Comparison of ENCODE assay signal across 18 cellular contexts in the genomic region with DNA sequence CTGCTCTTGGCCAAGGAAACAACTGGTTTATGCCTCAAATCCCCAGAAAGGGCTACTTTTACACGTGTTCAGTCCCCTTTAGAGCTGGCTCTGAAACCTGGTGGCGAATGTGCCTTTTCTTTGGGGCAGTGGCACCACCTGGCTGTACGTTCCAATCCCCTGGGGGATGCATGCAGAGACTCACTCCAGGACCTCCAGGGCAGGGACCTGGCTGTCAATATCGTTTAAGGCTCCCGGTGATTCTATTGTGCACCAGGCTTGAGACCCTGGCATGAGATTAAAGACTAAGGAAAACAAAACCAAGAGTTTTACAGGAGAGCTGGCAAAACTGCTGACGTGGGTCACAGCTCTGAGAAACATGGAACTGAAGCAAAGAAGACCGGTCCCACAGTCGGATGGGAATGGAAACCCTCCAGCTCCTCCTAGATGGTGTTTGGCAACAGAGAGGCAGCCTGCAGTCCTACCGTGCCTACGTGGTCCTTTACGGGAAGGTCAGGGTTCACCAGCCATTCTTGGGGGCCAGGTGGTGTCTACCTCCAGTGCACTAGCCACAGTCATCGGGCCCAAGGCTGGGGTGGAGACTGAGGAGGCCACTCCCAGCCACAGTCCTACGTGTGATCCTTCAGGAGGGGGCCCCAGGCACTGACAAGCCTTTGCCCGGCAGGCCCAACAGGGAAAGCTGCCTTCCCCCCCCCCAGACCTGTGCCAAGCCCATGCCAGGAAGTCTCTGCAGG.
DNase-seq lines count a peak whose midpoint lies in the region; ATAC-seq and TF ChIP-seq lines count a peak whose summit lies in the region.
"Had no signal": no experiment of that assay in that cellular context is flagged by ENCODE, and none has a peak within 500 bp of the region (broad histone marks: within the 10 kb centered on the region; RNA-seq: fewer than 3 reads in every experiment).

No MANE protein-coding gene starts in this region.

- H3K4me1 ChIP-seq in BLaER1 (peaks cover 54% of the 10 kb centered on the region), neuronal stem cell (ENCODE audit: control insufficient read depth in 2 of 2, insufficient read depth in 1 of 2, low read depth in 1 of 2, low read length in 2 of 2) (peaks cover 0 to 8% of the 10 kb centered on the region in 2 donors)

- H3K36me3 ChIP-seq in BLaER1 (no peaks in the 10 kb centered on the region), H7 (replicated peaks; ENCODE audit: control insufficient read depth, insufficient read depth, low read length) (no peaks in the 10 kb centered on the region), WERI-Rb-1 (no peaks in the 10 kb centered on the region), neuronal stem cell (replicated peaks in 1 of 2; ENCODE audit: control insufficient read depth in 2 of 2, insufficient read depth in 2 of 2, low read length in 2 of 2) (no peaks in the 10 kb centered on the region)

- peak overlapping the region; percentile 36; the same call in 1 of the 2 replicates for H3K9ac ChIP-seq in BLaER1
- H3K9ac ChIP-seq in neuronal stem cell (ENCODE audit: low read depth, low read length, poor library complexity): no peak overlapping the region

- H2BK15ac ChIP-seq in neuronal stem cell (ENCODE audit: low read length): no peak overlapping the region

- H3K9me3 Mint-ChIP-seq in activated T-helper 17 cell treated with anti-CD3 and anti-CD28 coated beads, Interleukin-2, amount 50 U/mL, for 72 hours: no peaks in the 10 kb centered on the region
- H3K9me3 Mint-ChIP-seq: activated naive CD8-positive, alpha-beta T cell treated with anti-CD3 and anti-CD28 coated beads, Interleukin-2, amount 50 U/mL, for 24 hours; IgD-negative memory B cell had no signal

- ATAC-seq in HG03159 (IDR thresholded peaks at IDR 0.05; ENCODE audit: unreplicated experiment) (no peak), HG02763 (IDR thresholded peaks at IDR 0.05; ENCODE audit: unreplicated experiment) (no peak)
- ATAC-seq in activated T-helper 17 cell treated with anti-CD3 and anti-CD28 coated beads, Interleukin-2, amount 50 U/mL, for 72 hours (replicated peaks): no peak
- ATAC-seq: activated naive CD8-positive, alpha-beta T cell treated with anti-CD3 and anti-CD28 coated beads, Interleukin-2, amount 50 U/mL, for 24 hours; naive thymus-derived CD4-positive, alpha-beta T cell had no signal

- H3K14ac ChIP-seq in neuronal stem cell (ENCODE audit: low read length): no peak overlapping the region

- peak; percentile 6; the same call in 1 of the 2 replicates for TF ChIP-seq CTCF in WERI-Rb-1 (IDR thresholded peaks at IDR 0.05; ENCODE audit: low read depth, low read length)

- H3K4me3 ChIP-seq in BLaER1 (no peak overlapping the region), H7 (ENCODE audit: insufficient read depth, low read depth, low read length) (no peak overlapping the region), WERI-Rb-1 (ENCODE audit: low read depth, low read length) (no peak overlapping the region), neuronal stem cell (ENCODE audit: low read length in 2 of 2) (no peak overlapping the region)

- peak; percentile 25 for DNase-seq in H7
- no peak for DNase-seq in WERI-Rb-1
- DNase-seq in neuronal stem cell (ENCODE audit: low spot score): no peak
- DNase-seq: activated CD4-positive, alpha-beta T cell treated with anti-CD3 and anti-CD28 coated beads, Interleukin-2, amount 50 U/mL, for 48 hours; activated gamma-delta T cell; activated naive CD8-positive, alpha-beta T cell treated with anti-CD3 and anti-CD28 coated beads, Interleukin-2, amount 50 U/mL, for 24 hours; midbrain; naive thymus-derived CD4-positive, alpha-beta T cell; NCI-H1048; NCI-H1694 treated with DMSO at 0.1 percent for 48 hours; occipital lobe; T-helper 1 cell; trophoblast cell had no signal

- WGBS in neuronal stem cell (ENCODE audit: extremely low coverage in 2 of 2, insufficient read length in 2 of 2, insufficient replicate concordance in 1 of 2), 2 donors: no CpG with 5 or more reads among the region's 14 CpGs

- H4K91ac ChIP-seq in neuronal stem cell (ENCODE audit: low read depth, low read length, poor library complexity): peak overlapping the region; percentile 13

- no peaks in the 10 kb centered on the region for H4K20me1 ChIP-seq in BLaER1

- H3K23ac ChIP-seq in neuronal stem cell (ENCODE audit: low read depth, low read length, poor library complexity): no peak overlapping the region

- no peaks in the 10 kb centered on the region for H3K4me1 Mint-ChIP-seq in activated T-helper 17 cell treated with anti-CD3 and anti-CD28 coated beads, Interleukin-2, amount 50 U/mL, for 72 hours

- H3K27ac ChIP-seq in BLaER1 (peak overlapping the region; percentile 60), WERI-Rb-1 (no peak overlapping the region), neuronal stem cell (replicated peaks; ENCODE audit: low read length) (no peak overlapping the region)

- no peak overlapping the region for H3K4ac ChIP-seq in neuronal stem cell (ENCODE audit: low read length)

- no peaks in the 10 kb centered on the region for H3K9me3 ChIP-seq in BLaER1
- no peaks in the 10 kb centered on the region for H3K9me3 ChIP-seq in WERI-Rb-1 (ENCODE audit: severe bottlenecking)
- H3K9me3 ChIP-seq in neuronal stem cell (replicated peaks in 1 of 2; ENCODE audit: control insufficient read depth in 2 of 2, insufficient read depth in 1 of 2, low read depth in 1 of 2, low read length in 2 of 2): no peaks in the 10 kb centered on the region

- H3K27me3 ChIP-seq in BLaER1 (no peaks in the 10 kb centered on the region), H7 (ENCODE audit: control insufficient read depth, insufficient read depth, low read length) (no peaks in the 10 kb centered on the region), WERI-Rb-1 (ENCODE audit: insufficient read depth, low read depth, severe bottlenecking) (no peaks in the 10 kb centered on the region), neuronal stem cell (ENCODE audit: control insufficient read depth in 3 of 3, insufficient read depth in 3 of 3, low read depth in 1 of 3, low read length in 3 of 3) (peaks cover 0 to 3% (median 0%) of the 10 kb centered on the region in 3 experiments)

- peaks cover 17% of the 10 kb centered on the region for H3K27me3 Mint-ChIP-seq in activated T-helper 17 cell treated with anti-CD3 and anti-CD28 coated beads, Interleukin-2, amount 50 U/mL, for 72 hours
- H3K27me3 Mint-ChIP-seq: IgD-negative memory B cell had no signal

- H3K4me2 ChIP-seq in BLaER1 (peak overlapping the region; percentile 79), neuronal stem cell (ENCODE audit: insufficient read depth, low read length, poor library complexity, severe bottlenecking) (no peak overlapping the region)

- H2BK5ac ChIP-seq in neuronal stem cell (ENCODE audit: low read length): peak overlapping the region; percentile 31

- peak overlapping the region; percentile 92 for H2AK5ac ChIP-seq in neuronal stem cell (ENCODE audit: low read depth, low read length)

- H4K8ac ChIP-seq in neuronal stem cell (ENCODE audit: low read depth, low read length): peak overlapping the region; percentile 95

- H2BK120ac ChIP-seq in neuronal stem cell (ENCODE audit: low read depth, low read length): peak overlapping the region; percentile 38

- no peak overlapping the region for H3K27ac Mint-ChIP-seq in activated T-helper 17 cell treated with anti-CD3 and anti-CD28 coated beads, Interleukin-2, amount 50 U/mL, for 72 hours
- H3K27ac Mint-ChIP-seq: activated naive CD8-positive, alpha-beta T cell treated with anti-CD3 and anti-CD28 coated beads, Interleukin-2, amount 50 U/mL, for 24 hours; IgD-negative memory B cell; naive thymus-derived CD4-positive, alpha-beta T cell had no signal

- no peaks in the 10 kb centered on the region for H3K79me1 ChIP-seq in neuronal stem cell (ENCODE audit: low read depth, low read length)

- H2BK12ac ChIP-seq in neuronal stem cell (ENCODE audit: low read length): peak overlapping the region; percentile 50

- no peak overlapping the region for H3K4me3 Mint-ChIP-seq in activated T-helper 17 cell treated with anti-CD3 and anti-CD28 coated beads, Interleukin-2, amount 50 U/mL, for 72 hours
- H3K4me3 Mint-ChIP-seq: activated naive CD8-positive, alpha-beta T cell treated with anti-CD3 and anti-CD28 coated beads, Interleukin-2, amount 50 U/mL, for 24 hours; naive thymus-derived CD4-positive, alpha-beta T cell had no signal

- H3K18ac ChIP-seq in neuronal stem cell (ENCODE audit: low read length): peak overlapping the region; percentile 74

- no peak overlapping the region for H2AFZ ChIP-seq in neuronal stem cell (ENCODE audit: low read length)

- H3K36me3 Mint-ChIP-seq in activated T-helper 17 cell treated with anti-CD3 and anti-CD28 coated beads, Interleukin-2, amount 50 U/mL, for 72 hours (ENCODE audit: low read depth): no peaks in the 10 kb centered on the region
- H3K36me3 Mint-ChIP-seq: naive thymus-derived CD4-positive, alpha-beta T cell had no signal
